Comparison of ENCODE assay signal across 1 cellular context in genomic region chr7:151226875-151227782, GRCh38.
TF ChIP-seq lines count a peak whose summit lies in the region.

Gene ABCF2, minus strand, starts transcription at chr7:151227205. Its CDS starts 747 bp downstream, at chr7:151226458.

TF ChIP-seq in K562, 482 proteins besides CTCF, POLR2A, EP300 and RAD21 (continued from another document and continues in another):
- TF ChIP-seq UBTF (IDR thresholded peaks at IDR 0.05; ENCODE audit: borderline replicate concordance in 1 of 2, low read depth in 2 of 2, low read length in 2 of 2) (peak; percentile 32 to 64; a peak in 1 of 4 replicates), DPF2 (IDR thresholded peaks at IDR 0.05) (peak; percentile 61; the same call in 1 of the 2 replicates), SP2 (IDR thresholded peaks at IDR 0.05; ENCODE audit: extremely low read depth, low read depth, low read length, poor library complexity, severe bottlenecking) (peak; percentile 31), STAT6 (CRISPR knock-in tag; IDR thresholded peaks at IDR 0.05) (no peak; the same call in 1 of the 2 replicates), ZNF395 (CRISPR knock-in tag; IDR thresholded peaks at IDR 0.05) (peak; percentile 62; the same call in 1 of the 2 replicates), MECOM (CRISPR knock-in tag; IDR thresholded peaks at IDR 0.05) (no peak), ZNF431 (CRISPR knock-in tag; IDR thresholded peaks at IDR 0.05) (no peak), ZNF324 (CRISPR knock-in tag; IDR thresholded peaks at IDR 0.05) (no peak), ESRRA (IDR thresholded peaks at IDR 0.05; ENCODE audit: borderline replicate concordance, low read depth) (peak; percentile 77; the same call in 1 of the 2 replicates), FOXO4 (CRISPR knock-in tag; IDR thresholded peaks at IDR 0.05) (no peak), ZNF146 (CRISPR knock-in tag; IDR thresholded peaks at IDR 0.05; ENCODE audit: unreplicated experiment) (no peak), HES1 (IDR thresholded peaks at IDR 0.05; ENCODE audit: low read depth) (no peak), FOXA3 (CRISPR knock-in tag; conservative IDR thresholded peaks at IDR 0.05 in 1 of 2, IDR thresholded peaks at IDR 0.05 in 1 of 2) (0 out of 4 replicates have a peak, but pooled peaks of 1 of the 2 experiments have one; percentile 24), SRSF7 (optimal IDR thresholded peaks at IDR 0.05; ENCODE audit: low read depth, low read length) (no peak), SAFB (IDR thresholded peaks at IDR 0.05; ENCODE audit: borderline replicate concordance, low read depth, low read length) (no peak), RAD51 (IDR thresholded peaks at IDR 0.05; ENCODE audit: borderline replicate concordance, low read depth) (no peak; the same call in 1 of the 2 replicates), STAT5A (IDR thresholded peaks at IDR 0.05; ENCODE audit: borderline replicate concordance, low read length) (no peak), ZNF197 (CRISPR knock-in tag; IDR thresholded peaks at IDR 0.05; ENCODE audit: low read depth) (peak; percentile 89; the same call in 1 of the 2 replicates), TCF7L2 (IDR thresholded peaks at IDR 0.05; ENCODE audit: low read depth, low read length) (no peak), MXI1 (IDR thresholded peaks at IDR 0.05; ENCODE audit: low read depth, low read length) (peak; percentile 76), NR0B1 (IDR thresholded peaks at IDR 0.05; ENCODE audit: partially characterized antibody) (no peak), POLR3G (IDR thresholded peaks at IDR 0.05; ENCODE audit: extremely low read depth, insufficient read length, insufficient replicate concordance) (no peak), MTA3 (IDR thresholded peaks at IDR 0.05; ENCODE audit: borderline replicate concordance) (peak; percentile 65; the same call in 1 of the 2 replicates), TAL1 (IDR thresholded peaks at IDR 0.05) (no peak; the same call in 1 of the 2 replicates), ZC3H11A (IDR thresholded peaks at IDR 0.05; ENCODE audit: low read depth, low read length) (0 out of 2 replicates have a peak, but pooled peaks have one; percentile 13), HNRNPK (IDR thresholded peaks at IDR 0.05; ENCODE audit: low read depth, low read length, poor library complexity, severe bottlenecking) (no peak), DMBX1 (CRISPR knock-in tag; IDR thresholded peaks at IDR 0.05; ENCODE audit: borderline replicate concordance) (peak; percentile 68; the same call in 1 of the 2 replicates), BACH1 (tag; IDR thresholded peaks at IDR 0.05) (peak; percentile 66; the same call in 1 of the 2 replicates), YBX1 (IDR thresholded peaks at IDR 0.05) (no peak), RREB1 (CRISPR knock-in tag; IDR thresholded peaks at IDR 0.05) (no peak), HDGF (IDR thresholded peaks at IDR 0.05) (no peak), EZH2 (IDR thresholded peaks at IDR 0.05; ENCODE audit: borderline replicate concordance, low read depth, low read length) (no peak), MTF1 (CRISPR knock-in tag; IDR thresholded peaks at IDR 0.05; ENCODE audit: borderline replicate concordance) (no peak), MTA2 (IDR thresholded peaks at IDR 0.05; ENCODE audit: low read depth) (0 out of 2 replicates have a peak, but pooled peaks have one; percentile 8), ELK1 (CRISPR knock-in tag; IDR thresholded peaks at IDR 0.05) (no peak), ZNF121 (CRISPR knock-in tag; conservative IDR thresholded peaks at IDR 0.05) (no peak), TSHZ1 (CRISPR knock-in tag; IDR thresholded peaks at IDR 0.05) (no peak)
